In the genomic region with DNA sequence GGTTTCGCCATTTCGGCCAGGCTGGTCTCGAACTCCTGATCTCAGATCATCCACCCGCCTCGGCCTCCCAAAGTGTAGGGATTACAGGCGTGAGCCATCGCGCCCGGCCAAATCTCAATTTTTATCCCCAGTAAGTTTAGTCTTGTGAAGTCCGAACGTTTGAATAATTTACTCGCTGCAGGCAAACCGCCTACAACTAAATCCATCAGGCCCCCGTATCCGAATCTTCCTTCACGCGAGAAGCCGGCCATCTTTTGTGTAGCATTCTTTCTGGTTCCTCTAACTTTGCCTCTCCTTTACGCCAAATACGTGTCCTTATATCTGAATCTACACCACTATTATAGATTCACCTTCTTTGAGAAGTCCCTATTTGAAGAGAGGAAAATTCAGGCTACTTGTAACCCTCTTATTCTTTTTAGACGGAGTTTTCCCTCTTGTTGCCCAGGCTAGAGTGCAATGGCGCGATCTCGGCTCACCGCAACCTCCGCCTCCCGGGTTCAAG, we compare ENCODE assay signal across 8 cellular contexts. TPM values are rescaled to one million over a fixed set of nuclear protein-coding genes. Genes with fewer than 3 reads are reported as not detected.
A peak's percentile ranks its signal among the peaks of the same experiment; 100 is the strongest.
DNase-seq lines count a peak whose midpoint lies in the region; ATAC-seq and TF ChIP-seq lines count a peak whose summit lies in the region.

No MANE protein-coding gene starts in this region.

- H3K4me1 Mint-ChIP-seq in activated CD4-positive, alpha-beta T cell treated with anti-CD3 and anti-CD28 coated beads, Interleukin-2, amount 10 ng/mL, durations not matched to agents 24 days and 14 days: peaks cover 37% of the 10 kb centered on the region
- peaks cover 25 to 41% of the 10 kb centered on the region in 2 donors for H3K4me1 Mint-ChIP-seq in natural killer cell

- peaks cover 35% of the 10 kb centered on the region for H3K36me3 Mint-ChIP-seq in activated CD4-positive, alpha-beta T cell treated with anti-CD3 and anti-CD28 coated beads, Interleukin-2, amount 10 ng/mL, durations not matched to agents 24 days and 14 days (ENCODE audit: low read depth)
- H3K36me3 Mint-ChIP-seq in natural killer cell: no peaks in the 10 kb centered on the region

- H3K36me3 ChIP-seq in SK-N-MC (ENCODE audit: insufficient read depth, low read length) (peaks cover 33% of the 10 kb centered on the region), endocrine pancreas (ENCODE audit: control insufficient read depth, insufficient read depth, low read length) (no peaks in the 10 kb centered on the region)

- peak; percentile 80 for DNase-seq in activated CD4-positive, alpha-beta T cell treated with anti-CD3 and anti-CD28 coated beads, Interleukin-2, amount 10 ng/mL, durations not matched to agents 24 days and 14 days
- DNase-seq in activated CD4-positive, alpha-beta T cell treated with anti-CD3 and anti-CD28 coated beads for 1 hour: no peak
- DNase-seq in SK-N-MC (ENCODE audit: low read depth, low spot score) (no peak), natural killer cell (no peak), D341Med (ENCODE audit: low spot score) (no peak), GM20000 (ENCODE audit: low spot score) (no peak)

- ATAC-seq in natural killer cell (no peak), HG02763 (IDR thresholded peaks at IDR 0.05; ENCODE audit: unreplicated experiment) (no peak)

- no peaks in the 10 kb centered on the region for H3K27me3 Mint-ChIP-seq in activated CD4-positive, alpha-beta T cell treated with anti-CD3 and anti-CD28 coated beads, Interleukin-2, amount 10 ng/mL, durations not matched to agents 24 days and 14 days
- no peaks in the 10 kb centered on the region for H3K27me3 Mint-ChIP-seq in natural killer cell (ENCODE audit: low read depth in 2 of 2)

- intact Hi-C loops in activated CD4-positive, alpha-beta T cell treated with anti-CD3 and anti-CD28 coated beads, Interleukin-2, amount 10 ng/mL, durations not matched to agents 24 days and 14 days (cut with micrococcal nuclease): loop anchor here (1.0 kb wide), 2 partner anchors 86 to 240 kb away; a partner anchor contains a TSS
- intact Hi-C loops in natural killer cell (cut with micrococcal nuclease): loop anchor here (10.0 kb wide), 1 partner anchor 214 kb away; a partner anchor contains a TSS

- no peaks in the 10 kb centered on the region for H3K9me3 Mint-ChIP-seq in activated CD4-positive, alpha-beta T cell treated with anti-CD3 and anti-CD28 coated beads, Interleukin-2, amount 10 ng/mL, durations not matched to agents 24 days and 14 days
- no peaks in the 10 kb centered on the region for H3K9me3 Mint-ChIP-seq in natural killer cell

- peak overlapping the region; percentile 85 for H3K27ac ChIP-seq in SK-N-MC

- H3K27me3 ChIP-seq in endocrine pancreas (ENCODE audit: control insufficient read depth, insufficient read depth, low read length): no peaks in the 10 kb centered on the region

- H3K9me3 ChIP-seq in SK-N-MC (ENCODE audit: low read depth, low read length): peaks cover 3% of the 10 kb centered on the region; the same call in 1 of the 2 replicates
- H3K9me3 ChIP-seq in endocrine pancreas (ENCODE audit: control insufficient read depth, low read length): no peaks in the 10 kb centered on the region

- H3K9ac ChIP-seq in SK-N-MC (ENCODE audit: insufficient read length) (peak overlapping the region; percentile 93), endocrine pancreas (ENCODE audit: control insufficient read depth, insufficient read depth, low read length) (peak overlapping the region; percentile 48)

- peak overlapping the region; percentile 97 for H3K27ac Mint-ChIP-seq in activated CD4-positive, alpha-beta T cell treated with anti-CD3 and anti-CD28 coated beads, Interleukin-2, amount 10 ng/mL, durations not matched to agents 24 days and 14 days
- peak overlapping the region; percentile 99 for H3K27ac Mint-ChIP-seq in natural killer cell

- H3K4me3 ChIP-seq in SK-N-MC (peak overlapping the region; percentile 83), endocrine pancreas (ENCODE audit: control insufficient read depth, insufficient read depth, low read length) (peak overlapping the region; percentile 94)

- peak overlapping the region; percentile 98 for H3K4me3 Mint-ChIP-seq in activated CD4-positive, alpha-beta T cell treated with anti-CD3 and anti-CD28 coated beads, Interleukin-2, amount 10 ng/mL, durations not matched to agents 24 days and 14 days
- H3K4me3 Mint-ChIP-seq in natural killer cell: peak overlapping the region; percentile 99

- no peak for TF ChIP-seq CTCF in natural killer cell (IDR thresholded peaks at IDR 0.05)
- TF ChIP-seq CTCF in GM20000 (IDR thresholded peaks at IDR 0.05; ENCODE audit: extremely low read depth, missing control alignments): no peak

- no peaks in the 10 kb centered on the region for H3K4me1 ChIP-seq in endocrine pancreas (ENCODE audit: control insufficient read depth, insufficient read depth, low read length)

RNA-seq across cellular contexts. Expression of a gene that starts 0.6 kb away (rescaled TPM):
- 460 and 480 TPM in 2 replicates for total RNA-seq in activated CD4-positive, alpha-beta T cell treated with anti-CD3 and anti-CD28 coated beads, Interleukin-2, amount 10 ng/mL, durations not matched to agents 24 days and 14 days
- 100 to 1,000 TPM; 276 to 295 (median 291) TPM for total RNA-seq in natural killer cell

RNA-seq across cellular contexts. Expression of a gene that starts 4.5 kb away (rescaled TPM):
- total RNA-seq in activated CD4-positive, alpha-beta T cell treated with anti-CD3 and anti-CD28 coated beads, Interleukin-2, amount 10 ng/mL, durations not matched to agents 24 days and 14 days: 27.2 and 29.9 TPM in 2 replicates
- total RNA-seq in natural killer cell: 10 to 100 TPM; 23.0 to 28.7 (median 26.4) TPM

RNA-seq across cellular contexts. Expression of a gene that starts 25.5 kb away (rescaled TPM):
- total RNA-seq in activated CD4-positive, alpha-beta T cell treated with anti-CD3 and anti-CD28 coated beads, Interleukin-2, amount 10 ng/mL, durations not matched to agents 24 days and 14 days: not detected in 2 replicates
- under 1 TPM in 2 of 3 donors, not detected in 1; 0.24 to 0.32 TPM for total RNA-seq in natural killer cell

RNA-seq across cellular contexts. Expression of a gene that starts 40.9 kb away (rescaled TPM):
- total RNA-seq in activated CD4-positive, alpha-beta T cell treated with anti-CD3 and anti-CD28 coated beads, Interleukin-2, amount 10 ng/mL, durations not matched to agents 24 days and 14 days: 27.7 and 28.9 TPM in 2 replicates
- 1 to 10 TPM in 1 of 3 donors, under 1 TPM in 2; 0.25 to 1.2 (median 0.28) TPM for total RNA-seq in natural killer cell

RNA-seq across cellular contexts. Expression of a gene that starts 57.5 kb away (rescaled TPM):
- 27.3 and 27.7 TPM in 2 replicates for total RNA-seq in activated CD4-positive, alpha-beta T cell treated with anti-CD3 and anti-CD28 coated beads, Interleukin-2, amount 10 ng/mL, durations not matched to agents 24 days and 14 days
- total RNA-seq in natural killer cell: 10 to 100 TPM; 24.6 to 34.3 (median 32.4) TPM
